Comparison of ENCODE assay signal across 19 cellular contexts in the genomic region with DNA sequence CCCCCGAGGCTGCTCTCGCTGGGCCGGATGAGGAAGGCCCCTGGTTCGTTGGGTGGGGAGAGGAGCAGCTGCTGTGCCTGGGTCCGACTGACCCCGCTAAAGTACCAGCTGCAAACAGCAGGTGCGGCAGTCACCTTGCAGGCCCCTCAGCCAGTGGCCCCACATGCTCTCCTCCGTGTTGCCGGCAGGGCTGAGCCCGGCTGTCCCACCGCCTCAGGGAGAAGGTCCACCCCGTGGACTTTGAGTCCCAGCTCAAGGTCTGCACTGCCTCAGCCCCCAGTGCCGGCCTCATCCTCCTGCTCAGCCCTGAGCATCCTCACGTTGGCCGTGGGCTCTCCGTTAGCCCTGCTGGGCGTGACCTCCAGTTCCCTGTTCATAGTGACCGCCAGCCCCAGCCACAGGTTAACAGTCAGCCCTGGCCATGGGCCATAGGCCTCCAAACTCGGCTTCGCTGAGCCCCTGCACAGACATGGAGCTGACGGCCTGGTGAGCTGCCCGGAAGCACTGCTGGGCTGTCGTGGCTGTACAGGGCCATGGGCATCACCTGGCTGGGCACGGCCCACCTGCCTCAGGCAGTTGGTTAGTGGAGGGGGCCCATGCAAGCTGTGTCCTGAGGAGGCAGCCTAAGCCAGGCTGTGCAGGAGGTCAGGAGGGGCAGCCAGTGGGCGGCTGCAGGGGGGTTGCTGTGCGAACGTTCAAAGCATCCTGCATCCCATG. TPM values are rescaled to one million over a fixed set of nuclear protein-coding genes. Genes with fewer than 3 reads are reported as not detected.
DNase-seq lines count a peak whose midpoint lies in the region; ATAC-seq, FAIRE-seq and TF ChIP-seq lines count a peak whose summit lies in the region.
"Had no signal": no experiment of that assay in that cellular context is flagged by ENCODE, and none has a peak within 500 bp of the region (broad histone marks: within the 10 kb centered on the region; RNA-seq: fewer than 3 reads in every experiment).

No MANE protein-coding gene starts in this region.

- H3K27ac ChIP-seq in RWPE1 (peak overlapping the region; percentile 79), suprapubic skin (no peak overlapping the region)
- H3K27ac ChIP-seq: BLaER1 had no signal

- H3K4me1 ChIP-seq in mucosa of descending colon (ENCODE audit: low read depth), result peaks cover 34% of the 10 kb centered on the region
- peaks cover 45% of the 10 kb centered on the region for H3K4me1 ChIP-seq in suprapubic skin

- peaks cover 5% of the 10 kb centered on the region for H3K36me3 Mint-ChIP-seq in Calu3 (ENCODE audit: insufficient read depth, unreplicated experiment)
- H3K36me3 Mint-ChIP-seq: CD8-positive, alpha-beta T cell had no signal

- POLR2A ChIA-PET in RWPE1 (lab: Yijun Ruan, JAX; ENCODE audit: low non-redundant PET), result interaction anchor here (0.5 to 0.9 kb wide), 3 partner anchors 8 to 102 kb away, joined by 3 to 4 read pairs (median 3); no protein-coding TSS in a partner anchor

- TF ChIP-seq EP300 in suprapubic skin (IDR thresholded peaks at IDR 0.05), result no peak

- TF ChIP-seq CTCF in Calu3 (IDR thresholded peaks at IDR 0.05; ENCODE audit: unreplicated experiment), result peak; percentile 11
- TF ChIP-seq CTCF in RWPE1 (conservative IDR thresholded peaks at IDR 0.05; ENCODE audit: low read depth), result no peak
- no peak for TF ChIP-seq CTCF in mucosa of descending colon (IDR thresholded peaks at IDR 0.05)
- TF ChIP-seq CTCF in suprapubic skin (IDR thresholded peaks at IDR 0.05), result no peak

- H3K9me3 Mint-ChIP-seq in Calu3 (ENCODE audit: low read depth, unreplicated experiment), result no peaks in the 10 kb centered on the region
- H3K9me3 Mint-ChIP-seq: CD8-positive, alpha-beta T cell; HFFc6 had no signal

- peak; percentile 91 for FAIRE-seq in HTR-8/SVneo (lab: Jason Lieb, UNC)
- FAIRE-seq: H1 had no signal

- no TSS peak for BruUV-seq in Calu3 (replicated peaks; lab: Mats Ljungman, UMichigan)

- H3K4me3 ChIP-seq in mucosa of descending colon (no peak overlapping the region), suprapubic skin (no peak overlapping the region)
- H3K4me3 ChIP-seq: BLaER1 had no signal

- H3K4me1 Mint-ChIP-seq in Calu3 (ENCODE audit: low read depth, unreplicated experiment), result peaks cover 36% of the 10 kb centered on the region

- 48% methylated on average over 5 of the region's 27 CpGs for WGBS in suprapubic skin

- intact Hi-C loops in Calu3 (cut with micrococcal nuclease; ENCODE audit: unreplicated experiment) (no loop called here), mucosa of descending colon (cut with DNase I, micrococcal nuclease) (no loop called here)

- H3K9me3 ChIP-seq in mucosa of descending colon (no peaks in the 10 kb centered on the region), suprapubic skin (no peaks in the 10 kb centered on the region)
- H3K9me3 ChIP-seq: BLaER1 had no signal

- H3K27ac Mint-ChIP-seq in Calu3 (ENCODE audit: unreplicated experiment), result no peak overlapping the region
- H3K27ac Mint-ChIP-seq: CD8-positive, alpha-beta T cell; HFFc6; T-helper 17 cell had no signal

- no peak for DNase-seq in Calu3
- no peak for DNase-seq in HTR-8/SVneo (ENCODE audit: insufficient read length, low spot score)
- DNase-seq in RWPE1 (ENCODE audit: low spot score), result no peak
- DNase-seq in mucosa of descending colon, result no peak
- DNase-seq in stimulated activated CD4-positive, alpha-beta T cell treated with anti-CD3 and anti-CD28 coated beads, Interleukin-2, amount 100 ng/mL, for 24 hours, result no peak
- no peak for DNase-seq in suprapubic skin (ENCODE audit: low spot score in 2 of 2)
- DNase-seq: CD8-positive, alpha-beta T cell; GDM1; HFFc6; KBM-7; NCI-H1048; NCI-H2081 treated with DMSO at 0.1 percent for 48 hours; NCI-H510A; T-helper 17 cell had no signal

- H3K4me3 Mint-ChIP-seq in Calu3 (ENCODE audit: low read depth, unreplicated experiment), result no peak overlapping the region
- H3K4me3 Mint-ChIP-seq: CD8-positive, alpha-beta T cell; HFFc6; T-helper 17 cell had no signal

- peaks cover 33% of the 10 kb centered on the region for H3K27me3 ChIP-seq in suprapubic skin

- CTCF ChIA-PET in Calu3 (lab: Charles Lee) (interaction anchor here (0.7 to 1.2 kb wide), 2 partner anchors 30 to 114 kb away, joined by 3 to 6 read pairs; partner anchors contain the start of genes HELZ2 and RTEL1), RWPE1 (lab: Yijun Ruan, JAX) (interaction anchor here (0.5 to 1.6 kb wide), 6 partner anchors 13 to 429 kb away, joined by 3 to 8 read pairs (median 4); no protein-coding TSS in a partner anchor)

- TF ChIP-seq POLR2A in suprapubic skin (IDR thresholded peaks at IDR 0.05), result no peak

- ATAC-seq in mucosa of descending colon (peak; percentile 11), HG03354 (IDR thresholded peaks at IDR 0.05; ENCODE audit: poor library complexity, severe bottlenecking, unreplicated experiment) (no peak), GM21576 (IDR thresholded peaks at IDR 0.05; ENCODE audit: unreplicated experiment) (no peak)
- ATAC-seq: CD8-positive, alpha-beta T cell; T-helper 17 cell had no signal

- peaks cover 14% of the 10 kb centered on the region for H3K27me3 Mint-ChIP-seq in Calu3 (ENCODE audit: unreplicated experiment)
- H3K27me3 Mint-ChIP-seq: T-helper 17 cell had no signal

- H3K36me3 ChIP-seq in mucosa of descending colon (ENCODE audit: low read depth) (no peaks in the 10 kb centered on the region), suprapubic skin (no peaks in the 10 kb centered on the region)
- H3K36me3 ChIP-seq: BLaER1 had no signal

RNA-seq across cellular contexts. Expression of gene SRMS, which starts 3.1 kb away (rescaled TPM):
- total RNA-seq in Calu3 (2022), result not detected in 2 replicates
- total RNA-seq in mucosa of descending colon, result under 1 TPM; 0.25 to 0.52 (median 0.27) TPM
- total RNA-seq in suprapubic skin, result 1 to 10 TPM in 1 of 4 donors, not detected in 3; 1.3 TPM
- total RNA-seq: CD8-positive, alpha-beta T cell; HFFc6; RPMI7951; T-helper 17 cell had no signal

RNA-seq across cellular contexts. Expression of gene PTK6, which starts 7.2 kb away (rescaled TPM):
- total RNA-seq in Calu3 (2022) (15.9 and 22.5 TPM in 2 replicates), mucosa of descending colon (10 to 100 TPM; 39.5 to 91.7 (median 87.1) TPM), suprapubic skin (10 to 100 TPM; 58.0 to 70.6 (median 65.6) TPM)

RNA-seq across cellular contexts. Expression of gene FNDC11, which starts 9.6 kb away (rescaled TPM):
- total RNA-seq in Calu3 (2022) (0.24 TPM in 1 of 2 replicates, not detected in the other), mucosa of descending colon (under 1 TPM in 2 of 3 donors, not detected in 1; 0.19 to 0.25 TPM), suprapubic skin (under 1 TPM in 2 of 4 donors, not detected in 2; 0.25 to 0.36 TPM)
- total RNA-seq: HFFc6 had no signal

RNA-seq across cellular contexts. Expression of gene PPDPF, which starts 23.8 kb away (rescaled TPM):
- total RNA-seq in Calu3 (2022), result 517 and 545 TPM in 2 replicates
- 100 to 1,000 TPM; 263 to 672 (median 537) TPM for total RNA-seq in mucosa of descending colon
- total RNA-seq in suprapubic skin, result 100 to 1,000 TPM; 151 to 352 (median 299) TPM

RNA-seq across cellular contexts. Expression of gene HELZ2, which starts 29.6 kb away (rescaled TPM):
- total RNA-seq in Calu3 (2022), result 135 and 281 TPM in 2 replicates
- total RNA-seq in mucosa of descending colon, result 10 to 100 TPM; 35.4 to 49.3 (median 36.2) TPM
- total RNA-seq in suprapubic skin, result 10 to 100 TPM; 22.8 to 36.6 (median 31.8) TPM
